ENCODE assay signal across 12 cellular contexts in genomic region chr3:39125837-39126500, GRCh38. TPM values are rescaled to one million over a fixed set of nuclear protein-coding genes. Genes with fewer than 3 reads are reported as not detected.
DNase-seq lines count a peak whose midpoint lies in the region; ATAC-seq and TF ChIP-seq lines count a peak whose summit lies in the region.
"Had no signal": no experiment of that assay in that cellular context is flagged by ENCODE, and none has a peak within 500 bp of the region (broad histone marks: within the 10 kb centered on the region; RNA-seq: fewer than 3 reads in every experiment).

No MANE protein-coding gene starts in this region.

- H3K9me3 ChIP-seq in OCI-LY7 (ENCODE audit: low read length), result no peaks in the 10 kb centered on the region

- peaks cover 45% of the 10 kb centered on the region for H3K4me1 Mint-ChIP-seq in mesothelial cell of epicardium

- H3K4me1 ChIP-seq in OCI-LY7 (ENCODE audit: insufficient read depth, low read length, poor library complexity, severe bottlenecking), result peaks cover 72% of the 10 kb centered on the region

- no peak overlapping the region for H3K4me2 ChIP-seq in OCI-LY7 (ENCODE audit: low read length)

- no peak overlapping the region for H3K4me3 Mint-ChIP-seq in mesothelial cell of epicardium

- H3K4me3 ChIP-seq in choroid plexus epithelial cell (ENCODE audit: low read depth, low read length) (no peak overlapping the region), OCI-LY7 (ENCODE audit: low read depth, low read length, poor library complexity, severe bottlenecking) (no peak overlapping the region)
- H3K4me3 ChIP-seq: skin epidermis had no signal

- no peaks in the 10 kb centered on the region for H3K9me2 ChIP-seq in OCI-LY7 (ENCODE audit: insufficient read depth, low read length)

- H3K27ac ChIP-seq in OCI-LY7 (ENCODE audit: low read depth, low read length, poor library complexity, severe bottlenecking), result no peak overlapping the region
- H3K27ac ChIP-seq: skin epidermis, WERI-Rb-1 had no signal

- POLR2A ChIA-PET in OCI-LY7 (lab: Charles Lee), result interaction anchor here (0.7 to 2.5 kb wide), 5 partner anchors 17 to 163 kb away, joined by 3 to 11 read pairs (median 4); no protein-coding TSS in a partner anchor

- TF ChIP-seq CTCF in choroid plexus epithelial cell (conservative IDR thresholded peaks at IDR 0.05; ENCODE audit: low read depth, low read length) (no peak), mesothelial cell of epicardium (IDR thresholded peaks at IDR 0.05; ENCODE audit: unreplicated experiment) (no peak), OCI-LY7 (conservative IDR thresholded peaks at IDR 0.05; ENCODE audit: low read length) (no peak)

- H4K20me1 ChIP-seq in OCI-LY7 (ENCODE audit: insufficient read depth, low read length), result no peaks in the 10 kb centered on the region

- peaks cover 4% of the 10 kb centered on the region for H3K36me3 ChIP-seq in OCI-LY7 (ENCODE audit: insufficient read depth, low read length)
- H3K36me3 ChIP-seq: WERI-Rb-1 had no signal

- H3K79me2 ChIP-seq in OCI-LY7 (ENCODE audit: insufficient read depth, low read depth, low read length), result no peaks in the 10 kb centered on the region

- peaks cover 1% of the 10 kb centered on the region for H3K36me3 Mint-ChIP-seq in mesothelial cell of epicardium

- no peaks in the 10 kb centered on the region for H3K9me3 Mint-ChIP-seq in mesothelial cell of epicardium

- peak; percentile 36 for DNase-seq in AG08395 (ENCODE audit: low spot score)
- peak; percentile 51 for DNase-seq in HT1080 (ENCODE audit: low read depth)
- peak; percentile 60 for DNase-seq in choroid plexus epithelial cell (ENCODE audit: low read depth)
- DNase-seq in mesothelial cell of epicardium (ENCODE audit: low spot score in 2 of 2, unreplicated experiment in 2 of 2), result no peak
- DNase-seq in OCI-LY7 (ENCODE audit: low spot score), result no peak
- DNase-seq in stimulated activated CD4-positive, alpha-beta T cell treated with anti-CD3 and anti-CD28 coated beads, Interleukin-4, amount 100 ng/mL, for 24 hours, result no peak
- DNase-seq: central memory CD4-positive, alpha-beta T cell; NCI-H187 treated with DMSO at 0.1 percent for 48 hours had no signal

- ATAC-seq in HG02870 (IDR thresholded peaks at IDR 0.05; ENCODE audit: unreplicated experiment) (no peak), GM21717 (IDR thresholded peaks at IDR 0.05; ENCODE audit: unreplicated experiment) (no peak)

- CTCF ChIA-PET in OCI-LY7 (lab: Charles Lee; ENCODE audit: unreplicated experiment), result interaction anchor here (0.6 to 2.2 kb wide), 8 partner anchors 8 to 166 kb away, joined by 3 to 8 read pairs (median 6); no protein-coding TSS in a partner anchor

- no peak overlapping the region for H2AFZ ChIP-seq in OCI-LY7 (ENCODE audit: low read length)

- H3K27ac Mint-ChIP-seq in mesothelial cell of epicardium, result peak overlapping the region; percentile 99

- no TSS peak for BruUV-seq in OCI-LY7 (replicated peaks; lab: Mats Ljungman, UMichigan)

- intact Hi-C loops in OCI-LY7 (cut with micrococcal nuclease; ENCODE audit: unreplicated experiment), result loop anchor here (2.0 kb wide), 1 partner anchor 55 kb away; no protein-coding TSS in a partner anchor

- no peaks in the 10 kb centered on the region for H3K27me3 Mint-ChIP-seq in mesothelial cell of epicardium (ENCODE audit: low read depth)

RNA-seq across cellular contexts. Expression of gene TTC21A, which starts 18.5 kb away (rescaled TPM):
- 0.07 and 0.69 TPM in 2 replicates for total RNA-seq in HT1080 (2014; rRNA removed; shearing (Covaris generic))
- 0.36 and 0.76 TPM in 2 replicates for polyA plus RNA-seq in HT1080 (2015; cell fraction: cytosol; rRNA removed)
- polyA plus RNA-seq in HT1080 (2015; cell fraction: nucleus; rRNA removed), result 6.6 and 7.5 TPM in 2 replicates
- total RNA-seq in mesothelial cell of epicardium, result 10.2 to 12.7 TPM (median 12.3 TPM) in 3 replicates
- 10.5 and 12.8 TPM in 2 replicates for total RNA-seq in OCI-LY7 (2014; rRNA removed; shearing (Covaris generic))
- total RNA-seq in OCI-LY7 (2022), result 27.1 and 32.3 TPM in 2 replicates

RNA-seq across cellular contexts. Expression of gene GORASP1, which starts 18.5 kb away (rescaled TPM):
- total RNA-seq in HT1080 (2014; rRNA removed; shearing (Covaris generic)), result 32.6 and 42.5 TPM in 2 replicates
- 21.1 and 25.3 TPM in 2 replicates for polyA plus RNA-seq in HT1080 (2015; cell fraction: cytosol; rRNA removed)
- polyA plus RNA-seq in HT1080 (2015; cell fraction: nucleus; rRNA removed), result 89.5 and 98.7 TPM in 2 replicates
- total RNA-seq in mesothelial cell of epicardium, result 70.8 to 71.5 TPM (median 71.1 TPM) in 3 replicates
- 44.8 and 59.9 TPM in 2 replicates for total RNA-seq in OCI-LY7 (2014; rRNA removed; shearing (Covaris generic))
- total RNA-seq in OCI-LY7 (2022), result 51.5 and 57.9 TPM in 2 replicates

RNA-seq across cellular contexts. Expression of gene CSRNP1, which starts 27.4 kb away (rescaled TPM):
- 12.5 and 18.1 TPM in 2 replicates for total RNA-seq in HT1080 (2014; rRNA removed; shearing (Covaris generic))
- 14.6 and 15.8 TPM in 2 replicates for polyA plus RNA-seq in HT1080 (2015; cell fraction: cytosol; rRNA removed)
- polyA plus RNA-seq in HT1080 (2015; cell fraction: nucleus; rRNA removed), result 21.5 and 22.7 TPM in 2 replicates
- 42.7 to 44.7 TPM (median 43.9 TPM) in 3 replicates for total RNA-seq in mesothelial cell of epicardium
- 9.5 and 10.5 TPM in 2 replicates for total RNA-seq in OCI-LY7 (2014; rRNA removed; shearing (Covaris generic))
- 9.4 and 9.7 TPM in 2 replicates for total RNA-seq in OCI-LY7 (2022)

Comparison
In these comparisons a context has a peak if more than half of its experiments do, and no peak if none do; other contexts are left out.
1. DNase-seq: peak in AG08395 (single experiment), HT1080 (single experiment) and choroid plexus epithelial cell (single experiment); none in mesothelial cell of epicardium (0 of 2), OCI-LY7 (single experiment) and stimulated activated CD4-positive, alpha-beta T cell treated with anti-CD3 and anti-CD28 coated beads, Interleukin-4, amount 100 ng/mL, for 24 hours (single experiment).